In genomic region chr10:17910144-17910789, GRCh38 we compare ENCODE assay signal across 9 cellular contexts. TPM values are rescaled to one million over a fixed set of nuclear protein-coding genes. Genes with fewer than 3 reads are reported as not detected.
DNase-seq lines count a peak whose midpoint lies in the region; ATAC-seq, FAIRE-seq and TF ChIP-seq lines count a peak whose summit lies in the region.
"Had no signal": no experiment of that assay in that cellular context is flagged by ENCODE, and none has a peak within 500 bp of the region (broad histone marks: within the 10 kb centered on the region; RNA-seq: fewer than 3 reads in every experiment).

No MANE protein-coding gene starts in this region.

- intact Hi-C loops in A673 (cut with micrococcal nuclease; ENCODE audit: unreplicated experiment) (loop anchor here (1.0 to 2.0 kb wide), 2 partner anchors 194 to 305 kb away; no protein-coding TSS in a partner anchor), pancreas (cut with DNase I) (no loop called here)

- H3K27ac ChIP-seq in A673 (ENCODE audit: low read depth, low read length, poor library complexity, severe bottlenecking) (no peak overlapping the region), SJSA1 (no peak overlapping the region), pancreas (no peak overlapping the region)
- H3K27ac ChIP-seq: epithelial cell of prostate had no signal

- TF ChIP-seq CTCF in A673 (conservative IDR thresholded peaks at IDR 0.05; ENCODE audit: low read depth, low read length) (peak; percentile 87), GM12864 (IDR thresholded peaks at IDR 0.05; ENCODE audit: low read depth, low read length, missing control alignments) (peak; percentile 61), fibroblast of mammary gland (conservative IDR thresholded peaks at IDR 0.05; ENCODE audit: control insufficient read depth, insufficient read depth, low read depth, low read length) (peak; percentile 74), pancreas (IDR thresholded peaks at IDR 0.05) (peak in 3 of 4 donors; percentile 27 to 38 (median 34))

- WGBS in pancreas, 2 donors, result 15 to 20% methylated on average over 12 of the region's 12 CpGs

- H3K36me3 ChIP-seq in A673 (ENCODE audit: insufficient read depth, low read length, poor library complexity, severe bottlenecking) (no peaks in the 10 kb centered on the region), SJSA1 (no peaks in the 10 kb centered on the region), pancreas (no peaks in the 10 kb centered on the region)

- H3K4me3 ChIP-seq in A673 (ENCODE audit: low read depth, low read length, poor library complexity, severe bottlenecking) (no peak overlapping the region), GM12864 (ENCODE audit: low read depth, low read length) (no peak overlapping the region), SJSA1 (no peak overlapping the region), fibroblast of mammary gland (ENCODE audit: control insufficient read depth, low read depth, low read length) (no peak overlapping the region), pancreas (no peak overlapping the region)

- POLR2A ChIA-PET in A673 (lab: Charles Lee; ENCODE audit: low non-redundant PET), result no interaction called here

- peaks cover 3% of the 10 kb centered on the region for H3K4me1 ChIP-seq in A673 (ENCODE audit: insufficient read depth, low read length, poor library complexity, severe bottlenecking)
- H3K4me1 ChIP-seq in SJSA1 (replicated peaks), result no peaks in the 10 kb centered on the region
- H3K4me1 ChIP-seq in pancreas, result no peaks in the 10 kb centered on the region

- H3K27me3 ChIP-seq in A673 (replicated peaks; ENCODE audit: insufficient read depth, low read depth, low read length, poor library complexity), result no peaks in the 10 kb centered on the region
- 0 out of 2 replicates have a peak, but pooled peaks cover 4% of the 10 kb centered on the region for H3K27me3 ChIP-seq in SJSA1 (replicated peaks)
- peaks cover 0 to 5% (median 1%) of the 10 kb centered on the region in 4 donors for H3K27me3 ChIP-seq in pancreas

- DNase-seq in A673 (ENCODE audit: low spot score) (peak; percentile 86), GM12864 (ENCODE audit: low read depth) (no peak), SJSA1 (ENCODE audit: low read depth in 1 of 2, low spot score in 2 of 2) (peak; percentile 30 to 59), fibroblast of mammary gland (ENCODE audit: low read depth) (peak; percentile 79), pancreas (peak in 3 of 6 donors; percentile 10 to 42 (median 41))
- no peak for DNase-seq in activated T-cell treated with anti-CD3 and anti-CD28 coated beads, Interleukin-2, amount 50 U/mL, for 1 hour

- ATAC-seq in HG03565 (IDR thresholded peaks at IDR 0.05; ENCODE audit: unreplicated experiment) (peak; percentile 52), pancreas (peak; percentile 53 to 84 (median 76)), GM21528 (IDR thresholded peaks at IDR 0.05; ENCODE audit: low FRiP score, unreplicated experiment) (no peak)

- no TSS peak for BruUV-seq in A673 (replicated peaks; lab: Mats Ljungman, UMichigan)

- H3K9me3 ChIP-seq in A673 (ENCODE audit: low read depth, low read length, poor library complexity, severe bottlenecking) (no peaks in the 10 kb centered on the region), SJSA1 (replicated peaks) (no peaks in the 10 kb centered on the region), pancreas (no peaks in the 10 kb centered on the region)

- peak; percentile 96 for FAIRE-seq in pancreas (lab: Jason Lieb, UNC)

- CTCF ChIA-PET in A673 (lab: Charles Lee), result no interaction called here

RNA-seq across cellular contexts. Expression of gene SLC39A12, which starts 41.5 kb away (rescaled TPM):
- total RNA-seq in A673 (2021), result not detected in 2 replicates
- not detected in 2 replicates for total RNA-seq in SJSA1 (2014; rRNA removed; shearing (Covaris generic))
- total RNA-seq in pancreas, result not detected
- under 1 TPM in 1 of 2 donors, not detected in 1; 0.05 TPM for polyA plus RNA-seq in pancreas

Comparison
In these comparisons a context has a peak if more than half of its experiments do, and no peak if none do; other contexts are left out.
1. DNase-seq: peak in A673 (single experiment), SJSA1 (2 of 2) and fibroblast of mammary gland (single experiment); none in GM12864 (single experiment) and activated T-cell treated with anti-CD3 and anti-CD28 coated beads, Interleukin-2, amount 50 U/mL, for 1 hour (single experiment).
2. CTCF ChIP-seq: peak in every context shown above with its lines; median percentile 87 in A673; 74 in fibroblast of mammary gland; 61 in GM12864; 34 in pancreas.